Comparison of ENCODE assay signal across 2 cellular contexts in the genomic region with DNA sequence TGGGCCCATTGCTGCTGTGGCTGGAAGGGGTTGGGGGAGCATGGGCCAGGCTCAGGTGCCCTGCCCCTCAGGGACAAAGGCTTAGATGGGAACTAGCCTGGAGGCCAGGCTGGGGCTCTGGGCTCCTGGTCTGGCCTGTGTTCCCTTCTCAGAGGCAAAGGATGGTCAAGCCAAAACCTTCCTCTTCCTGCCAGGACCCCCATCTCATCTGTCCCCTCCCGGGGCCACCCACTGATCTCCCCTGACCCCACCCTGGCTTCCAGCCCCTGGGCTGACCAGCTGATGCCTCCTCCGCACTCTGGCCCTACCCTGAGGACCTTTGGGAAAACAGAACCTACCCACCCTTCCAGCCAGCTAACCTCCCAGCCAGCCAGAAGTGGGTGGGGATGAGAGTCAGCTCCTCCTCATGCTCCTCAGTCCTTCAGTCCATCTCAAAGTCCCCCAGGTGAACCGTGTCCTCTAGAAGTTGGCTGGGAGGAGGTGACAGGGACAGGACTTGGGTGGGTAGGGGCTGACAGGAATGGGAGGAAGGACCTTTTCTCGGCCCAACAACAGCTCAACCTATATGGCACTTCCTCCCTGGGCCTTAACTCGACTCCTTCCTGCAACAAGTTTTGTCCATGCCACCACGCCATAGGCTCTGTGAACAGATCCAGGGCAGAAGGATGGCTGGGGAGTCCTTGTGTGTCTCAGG.
TF ChIP-seq lines count a peak whose summit lies in the region.

No MANE protein-coding gene starts in this region.

TF ChIP-seq in HEK293, 187 proteins besides CTCF, POLR2A, EP300 and RAD21 (continues in another document):
- TF ChIP-seq HOXC10 (CRISPR knock-in tag; IDR thresholded peaks at IDR 0.05), result no peak
- TF ChIP-seq ZNF544 (tag by site-specific recombination; IDR thresholded peaks at IDR 0.05), result no peak
- TF ChIP-seq SP3 (tag by site-specific recombination; IDR thresholded peaks at IDR 0.05), result no peak
- TF ChIP-seq MZF1 (tag by site-specific recombination; IDR thresholded peaks at IDR 0.05; ENCODE audit: borderline replicate concordance), result no peak
- TF ChIP-seq ZNF24 (tag by site-specific recombination; IDR thresholded peaks at IDR 0.05), result no peak
- peak; percentile 54 for TF ChIP-seq SCRT2 (tag by site-specific recombination; IDR thresholded peaks at IDR 0.05)
- TF ChIP-seq ZNF555 (tag by site-specific recombination; conservative IDR thresholded peaks at IDR 0.05), result no peak
- TF ChIP-seq, protein P1, sequence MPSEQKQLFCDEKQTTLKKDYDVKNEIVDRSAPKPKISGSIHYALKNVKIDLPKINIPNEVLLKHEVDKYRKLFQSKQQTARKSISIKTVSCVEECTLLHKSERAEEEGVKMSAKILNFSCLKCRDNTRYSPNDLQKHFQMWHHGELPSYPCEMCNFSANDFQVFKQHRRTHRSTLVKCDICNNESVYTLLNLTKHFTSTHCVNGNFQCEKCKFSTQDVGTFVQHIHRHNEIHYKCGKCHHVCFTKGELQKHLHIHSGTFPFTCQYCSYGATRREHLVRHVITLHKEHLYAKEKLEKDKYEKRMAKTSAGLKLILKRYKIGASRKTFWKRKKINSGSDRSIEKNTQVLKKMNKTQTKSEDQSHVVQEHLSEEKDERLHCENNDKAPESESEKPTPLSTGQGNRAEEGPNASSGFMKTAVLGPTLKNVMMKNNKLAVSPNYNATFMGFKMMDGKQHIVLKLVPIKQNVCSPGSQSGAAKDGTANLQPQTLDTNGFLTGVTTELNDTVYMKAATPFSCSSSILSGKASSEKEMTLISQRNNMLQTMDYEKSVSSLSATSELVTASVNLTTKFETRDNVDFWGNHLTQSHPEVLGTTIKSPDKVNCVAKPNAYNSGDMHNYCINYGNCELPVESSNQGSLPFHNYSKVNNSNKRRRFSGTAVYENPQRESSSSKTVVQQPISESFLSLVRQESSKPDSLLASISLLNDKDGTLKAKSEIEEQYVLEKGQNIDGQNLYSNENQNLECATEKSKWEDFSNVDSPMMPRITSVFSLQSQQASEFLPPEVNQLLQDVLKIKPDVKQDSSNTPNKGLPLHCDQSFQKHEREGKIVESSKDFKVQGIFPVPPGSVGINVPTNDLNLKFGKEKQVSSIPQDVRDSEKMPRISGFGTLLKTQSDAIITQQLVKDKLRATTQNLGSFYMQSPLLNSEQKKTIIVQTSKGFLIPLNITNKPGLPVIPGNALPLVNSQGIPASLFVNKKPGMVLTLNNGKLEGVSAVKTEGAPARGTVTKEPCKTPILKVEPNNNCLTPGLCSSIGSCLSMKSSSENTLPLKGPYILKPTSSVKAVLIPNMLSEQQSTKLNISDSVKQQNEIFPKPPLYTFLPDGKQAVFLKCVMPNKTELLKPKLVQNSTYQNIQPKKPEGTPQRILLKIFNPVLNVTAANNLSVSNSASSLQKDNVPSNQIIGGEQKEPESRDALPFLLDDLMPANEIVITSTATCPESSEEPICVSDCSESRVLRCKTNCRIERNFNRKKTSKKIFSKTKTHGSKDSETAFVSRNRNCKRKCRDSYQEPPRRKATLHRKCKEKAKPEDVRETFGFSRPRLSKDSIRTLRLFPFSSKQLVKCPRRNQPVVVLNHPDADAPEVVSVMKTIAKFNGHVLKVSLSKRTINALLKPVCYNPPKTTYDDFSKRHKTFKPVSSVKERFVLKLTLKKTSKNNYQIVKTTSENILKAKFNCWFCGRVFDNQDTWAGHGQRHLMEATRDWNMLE (tag by site-specific recombination; conservative IDR thresholded peaks at IDR 0.05; ENCODE audit: low read depth), result no peak
- TF ChIP-seq ZNF670 (tag by site-specific recombination; IDR thresholded peaks at IDR 0.05; ENCODE audit: low read depth), result no peak
- no peak for TF ChIP-seq ZNF394 (tag by site-specific recombination; IDR thresholded peaks at IDR 0.05; ENCODE audit: borderline replicate concordance)
- no peak for TF ChIP-seq ZNF792 (tag by site-specific recombination; IDR thresholded peaks at IDR 0.05)
- TF ChIP-seq EGR2 (tag by site-specific recombination; IDR thresholded peaks at IDR 0.05; ENCODE audit: low read depth), result 0 out of 2 replicates have a peak, but pooled peaks have one; percentile 25
- TF ChIP-seq ZNF600 (tag by site-specific recombination; IDR thresholded peaks at IDR 0.05), result 0 out of 2 replicates have a peak, but pooled peaks have one; percentile 28
- TF ChIP-seq, protein P2, sequence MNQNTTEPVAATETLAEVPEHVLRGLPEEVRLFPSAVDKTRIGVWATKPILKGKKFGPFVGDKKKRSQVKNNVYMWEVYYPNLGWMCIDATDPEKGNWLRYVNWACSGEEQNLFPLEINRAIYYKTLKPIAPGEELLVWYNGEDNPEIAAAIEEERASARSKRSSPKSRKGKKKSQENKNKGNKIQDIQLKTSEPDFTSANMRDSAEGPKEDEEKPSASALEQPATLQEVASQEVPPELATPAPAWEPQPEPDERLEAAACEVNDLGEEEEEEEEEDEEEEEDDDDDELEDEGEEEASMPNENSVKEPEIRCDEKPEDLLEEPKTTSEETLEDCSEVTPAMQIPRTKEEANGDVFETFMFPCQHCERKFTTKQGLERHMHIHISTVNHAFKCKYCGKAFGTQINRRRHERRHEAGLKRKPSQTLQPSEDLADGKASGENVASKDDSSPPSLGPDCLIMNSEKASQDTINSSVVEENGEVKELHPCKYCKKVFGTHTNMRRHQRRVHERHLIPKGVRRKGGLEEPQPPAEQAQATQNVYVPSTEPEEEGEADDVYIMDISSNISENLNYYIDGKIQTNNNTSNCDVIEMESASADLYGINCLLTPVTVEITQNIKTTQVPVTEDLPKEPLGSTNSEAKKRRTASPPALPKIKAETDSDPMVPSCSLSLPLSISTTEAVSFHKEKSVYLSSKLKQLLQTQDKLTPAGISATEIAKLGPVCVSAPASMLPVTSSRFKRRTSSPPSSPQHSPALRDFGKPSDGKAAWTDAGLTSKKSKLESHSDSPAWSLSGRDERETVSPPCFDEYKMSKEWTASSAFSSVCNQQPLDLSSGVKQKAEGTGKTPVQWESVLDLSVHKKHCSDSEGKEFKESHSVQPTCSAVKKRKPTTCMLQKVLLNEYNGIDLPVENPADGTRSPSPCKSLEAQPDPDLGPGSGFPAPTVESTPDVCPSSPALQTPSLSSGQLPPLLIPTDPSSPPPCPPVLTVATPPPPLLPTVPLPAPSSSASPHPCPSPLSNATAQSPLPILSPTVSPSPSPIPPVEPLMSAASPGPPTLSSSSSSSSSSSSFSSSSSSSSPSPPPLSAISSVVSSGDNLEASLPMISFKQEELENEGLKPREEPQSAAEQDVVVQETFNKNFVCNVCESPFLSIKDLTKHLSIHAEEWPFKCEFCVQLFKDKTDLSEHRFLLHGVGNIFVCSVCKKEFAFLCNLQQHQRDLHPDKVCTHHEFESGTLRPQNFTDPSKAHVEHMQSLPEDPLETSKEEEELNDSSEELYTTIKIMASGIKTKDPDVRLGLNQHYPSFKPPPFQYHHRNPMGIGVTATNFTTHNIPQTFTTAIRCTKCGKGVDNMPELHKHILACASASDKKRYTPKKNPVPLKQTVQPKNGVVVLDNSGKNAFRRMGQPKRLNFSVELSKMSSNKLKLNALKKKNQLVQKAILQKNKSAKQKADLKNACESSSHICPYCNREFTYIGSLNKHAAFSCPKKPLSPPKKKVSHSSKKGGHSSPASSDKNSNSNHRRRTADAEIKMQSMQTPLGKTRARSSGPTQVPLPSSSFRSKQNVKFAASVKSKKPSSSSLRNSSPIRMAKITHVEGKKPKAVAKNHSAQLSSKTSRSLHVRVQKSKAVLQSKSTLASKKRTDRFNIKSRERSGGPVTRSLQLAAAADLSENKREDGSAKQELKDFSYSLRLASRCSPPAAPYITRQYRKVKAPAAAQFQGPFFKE (tag by site-specific recombination; IDR thresholded peaks at IDR 0.05; ENCODE audit: borderline replicate concordance), result no peak
- TF ChIP-seq ZNF248 (tag by site-specific recombination; IDR thresholded peaks at IDR 0.05), result no peak
- TF ChIP-seq ZNF23 (tag by site-specific recombination; IDR thresholded peaks at IDR 0.05; ENCODE audit: borderline replicate concordance), result no peak
- TF ChIP-seq TCF7L2 (IDR thresholded peaks at IDR 0.05; ENCODE audit: borderline replicate concordance, low read depth, low read length), result no peak

TF ChIP-seq in K562, 482 proteins besides CTCF, POLR2A, EP300 and RAD21:
- TF ChIP-seq PYGO2 (tag; IDR thresholded peaks at IDR 0.05), result no peak
- TF ChIP-seq SPI1 (IDR thresholded peaks at IDR 0.05; ENCODE audit: borderline replicate concordance, low read depth, low read length), result peak; percentile 53; the same call in 1 of the 2 replicates
- no peak for TF ChIP-seq ZKSCAN1 (IDR thresholded peaks at IDR 0.05; ENCODE audit: low read depth, low read length)
- TF ChIP-seq, protein P3, sequence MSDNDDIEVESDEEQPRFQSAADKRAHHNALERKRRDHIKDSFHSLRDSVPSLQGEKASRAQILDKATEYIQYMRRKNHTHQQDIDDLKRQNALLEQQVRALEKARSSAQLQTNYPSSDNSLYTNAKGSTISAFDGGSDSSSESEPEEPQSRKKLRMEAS (CRISPR knock-in tag; IDR thresholded peaks at IDR 0.05), result 0 out of 2 replicates have a peak, but pooled peaks have one; percentile 3
